1 cellular context compared by ENCODE assay signal in genomic region chr19:48813123-48813911, GRCh38.
TF ChIP-seq lines count a peak whose summit lies in the region.

No MANE protein-coding gene starts in this region.

TF ChIP-seq in HepG2, 621 proteins besides CTCF, POLR2A, EP300 and RAD21 (continues in another document):
- TF ChIP-seq GATAD2A (CRISPR knock-in tag; IDR thresholded peaks at IDR 0.05) (no peak), MTA1 (CRISPR knock-in tag; IDR thresholded peaks at IDR 0.05; ENCODE audit: borderline replicate concordance) (no peak), ZNF44 (CRISPR knock-in tag; IDR thresholded peaks at IDR 0.05) (no peak), NR2F6 (IDR thresholded peaks at IDR 0.05) (no peak), NR2F6 (CRISPR knock-in tag; IDR thresholded peaks at IDR 0.05) (no peak), NR3C1 (CRISPR knock-in tag; IDR thresholded peaks at IDR 0.05) (no peak), ZBTB26 (CRISPR knock-in tag; IDR thresholded peaks at IDR 0.05; ENCODE audit: borderline replicate concordance) (no peak), HNF4G (IDR thresholded peaks at IDR 0.05; ENCODE audit: borderline replicate concordance, low read depth, low read length) (peak; percentile 31; the same call in 1 of the 2 replicates), HNF4G (CRISPR knock-in tag; IDR thresholded peaks at IDR 0.05; ENCODE audit: borderline replicate concordance, low read depth) (no peak), ZNF546 (CRISPR knock-in tag; conservative IDR thresholded peaks at IDR 0.05) (no peak), RBFOX2 (IDR thresholded peaks at IDR 0.05; ENCODE audit: low read depth, low read length) (0 out of 2 replicates have a peak, but pooled peaks have one; percentile 32), MED1 (CRISPR knock-in tag; IDR thresholded peaks at IDR 0.05) (no peak), FOXK1 (CRISPR knock-in tag; IDR thresholded peaks at IDR 0.05; ENCODE audit: borderline replicate concordance, low read depth) (no peak), ZNF790 (CRISPR knock-in tag; IDR thresholded peaks at IDR 0.05; ENCODE audit: borderline replicate concordance) (no peak), ZFP37 (CRISPR knock-in tag; IDR thresholded peaks at IDR 0.05; ENCODE audit: borderline replicate concordance) (no peak), ZNF501 (CRISPR knock-in tag; IDR thresholded peaks at IDR 0.05) (no peak), ZNF549 (CRISPR knock-in tag; IDR thresholded peaks at IDR 0.05) (no peak), NONO (IDR thresholded peaks at IDR 0.05) (no peak), NONO (CRISPR knock-in tag; conservative IDR thresholded peaks at IDR 0.05) (0 out of 2 replicates have a peak, but pooled peaks have one; percentile 12), CENPT (CRISPR knock-in tag; IDR thresholded peaks at IDR 0.05; ENCODE audit: low read depth) (no peak), ISX (CRISPR knock-in tag; conservative IDR thresholded peaks at IDR 0.05) (no peak), ZNF644 (CRISPR knock-in tag; IDR thresholded peaks at IDR 0.05; ENCODE audit: low read depth) (0 out of 2 replicates have a peak, but pooled peaks have one; percentile 40), ZNF362 (CRISPR knock-in tag; IDR thresholded peaks at IDR 0.05; ENCODE audit: borderline replicate concordance) (no peak), IRF9 (CRISPR knock-in tag; IDR thresholded peaks at IDR 0.05; ENCODE audit: borderline replicate concordance) (no peak), NFAT5 (CRISPR knock-in tag; IDR thresholded peaks at IDR 0.05) (no peak), ZNF354B (CRISPR knock-in tag; IDR thresholded peaks at IDR 0.05) (no peak), ZKSCAN5 (CRISPR knock-in tag; IDR thresholded peaks at IDR 0.05) (no peak), PHF8 (CRISPR knock-in tag; IDR thresholded peaks at IDR 0.05) (no peak), MIER2 (CRISPR knock-in tag; IDR thresholded peaks at IDR 0.05) (no peak), ZNF367 (CRISPR knock-in tag; IDR thresholded peaks at IDR 0.05; ENCODE audit: borderline replicate concordance) (no peak), PHF20 (CRISPR knock-in tag; IDR thresholded peaks at IDR 0.05) (no peak), HBP1 (CRISPR knock-in tag; IDR thresholded peaks at IDR 0.05; ENCODE audit: low read depth) (no peak), ZNF609 (CRISPR knock-in tag; IDR thresholded peaks at IDR 0.05; ENCODE audit: borderline replicate concordance) (no peak), MAZ (IDR thresholded peaks at IDR 0.05; ENCODE audit: borderline replicate concordance, low read depth, low read length) (no peak), MAZ (CRISPR knock-in tag; IDR thresholded peaks at IDR 0.05; ENCODE audit: low read depth) (no peak), ZNF12 (CRISPR knock-in tag; IDR thresholded peaks at IDR 0.05) (no peak), SMC3 (IDR thresholded peaks at IDR 0.05; ENCODE audit: low read length) (peak; percentile 29), HNRNPK (IDR thresholded peaks at IDR 0.05; ENCODE audit: low read depth, low read length, poor library complexity, severe bottlenecking) (no peak), SCMH1 (CRISPR knock-in tag; IDR thresholded peaks at IDR 0.05; ENCODE audit: borderline replicate concordance) (no peak), CAMTA2 (CRISPR knock-in tag; IDR thresholded peaks at IDR 0.05; ENCODE audit: borderline replicate concordance) (no peak), AGO2 (optimal IDR thresholded peaks at IDR 0.05; ENCODE audit: low read depth, low read length) (peak; percentile 77), HNF4A (CRISPR knock-in tag; IDR thresholded peaks at IDR 0.05) (peak; percentile 63), ZBTB8A (CRISPR knock-in tag; IDR thresholded peaks at IDR 0.05; ENCODE audit: borderline replicate concordance, low read depth) (no peak), ZNF292 (CRISPR knock-in tag; IDR thresholded peaks at IDR 0.05; ENCODE audit: borderline replicate concordance, low read depth) (no peak), CENPX (CRISPR knock-in tag; IDR thresholded peaks at IDR 0.05) (no peak), ZNF839 (CRISPR knock-in tag; IDR thresholded peaks at IDR 0.05; ENCODE audit: borderline replicate concordance) (no peak), PAF1 (CRISPR knock-in tag; IDR thresholded peaks at IDR 0.05) (no peak), PRMT3 (CRISPR knock-in tag; IDR thresholded peaks at IDR 0.05; ENCODE audit: borderline replicate concordance, low read depth) (no peak), BCL6 (CRISPR knock-in tag; IDR thresholded peaks at IDR 0.05) (no peak), IRX3 (CRISPR knock-in tag; IDR thresholded peaks at IDR 0.05; ENCODE audit: borderline replicate concordance, low read depth) (0 out of 2 replicates have a peak, but pooled peaks have one; percentile 44), ZMAT3 (CRISPR knock-in tag; conservative IDR thresholded peaks at IDR 0.05) (no peak), ZNF773 (CRISPR knock-in tag; IDR thresholded peaks at IDR 0.05; ENCODE audit: borderline replicate concordance) (no peak), NFYB (CRISPR knock-in tag; IDR thresholded peaks at IDR 0.05) (no peak), ZNF556 (CRISPR knock-in tag; IDR thresholded peaks at IDR 0.05; ENCODE audit: borderline replicate concordance) (no peak), TCF12 (IDR thresholded peaks at IDR 0.05) (no peak), TCF12 (CRISPR knock-in tag; IDR thresholded peaks at IDR 0.05) (no peak)
- TF ChIP-seq, protein P1, sequence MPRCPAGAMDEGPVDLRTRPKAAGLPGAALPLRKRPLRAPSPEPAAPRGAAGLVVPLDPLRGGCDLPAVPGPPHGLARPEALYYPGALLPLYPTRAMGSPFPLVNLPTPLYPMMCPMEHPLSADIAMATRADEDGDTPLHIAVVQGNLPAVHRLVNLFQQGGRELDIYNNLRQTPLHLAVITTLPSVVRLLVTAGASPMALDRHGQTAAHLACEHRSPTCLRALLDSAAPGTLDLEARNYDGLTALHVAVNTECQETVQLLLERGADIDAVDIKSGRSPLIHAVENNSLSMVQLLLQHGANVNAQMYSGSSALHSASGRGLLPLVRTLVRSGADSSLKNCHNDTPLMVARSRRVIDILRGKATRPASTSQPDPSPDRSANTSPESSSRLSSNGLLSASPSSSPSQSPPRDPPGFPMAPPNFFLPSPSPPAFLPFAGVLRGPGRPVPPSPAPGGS (CRISPR knock-in tag; IDR thresholded peaks at IDR 0.05), result no peak
